In the genomic region with DNA sequence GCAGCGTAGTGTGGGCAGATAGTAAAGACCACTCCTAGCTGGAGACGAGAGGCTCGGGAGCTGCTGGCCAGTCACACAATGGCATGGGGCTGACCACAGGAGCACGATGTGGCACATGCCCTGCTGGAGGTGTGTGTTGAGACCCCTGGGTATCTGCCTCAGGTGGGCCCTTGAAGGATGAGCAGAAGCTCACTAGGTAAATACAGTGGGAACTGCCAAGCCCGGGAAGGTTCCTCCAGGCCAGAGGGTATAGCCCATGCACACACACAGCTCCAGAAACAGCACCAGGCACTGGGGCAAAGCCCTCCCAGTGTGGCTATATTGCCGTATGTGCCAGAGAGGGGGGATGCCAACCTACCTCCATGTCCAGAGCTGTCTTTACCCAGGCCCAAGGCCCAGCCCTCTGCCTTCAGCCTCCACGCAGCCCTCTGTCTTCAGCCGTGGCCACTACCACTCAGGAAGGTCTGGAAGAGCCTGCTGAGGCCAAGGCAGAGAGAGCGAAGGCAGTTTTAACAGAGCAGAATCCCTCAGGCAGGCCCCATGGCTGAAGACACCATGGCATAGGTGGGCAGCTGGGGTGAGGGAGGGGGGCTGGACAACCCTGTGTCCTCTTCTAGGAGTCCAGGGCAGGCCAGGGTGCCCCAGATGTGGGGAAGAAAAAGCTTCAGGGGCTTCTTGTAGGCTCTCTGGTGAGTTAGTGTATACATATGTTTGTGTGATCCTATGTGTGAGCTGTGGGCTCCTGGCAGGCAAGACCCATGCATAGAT, we compare ENCODE assay signal across 16 cellular contexts. TPM values are rescaled to one million over a fixed set of nuclear protein-coding genes. Genes with fewer than 3 reads are reported as not detected.
A peak's percentile ranks its signal among the peaks of the same experiment; 100 is the strongest.
DNase-seq lines count a peak whose midpoint lies in the region; ATAC-seq and TF ChIP-seq lines count a peak whose summit lies in the region.
"Had no signal": no experiment of that assay in that cellular context is flagged by ENCODE, and none has a peak within 500 bp of the region (broad histone marks: within the 10 kb centered on the region; RNA-seq: fewer than 3 reads in every experiment).

No MANE protein-coding gene starts in this region.

- 93 to 100% methylated on average over 1 to 4 of the region's 9 CpGs for WGBS in gastroesophageal sphincter (ENCODE audit: low coverage in 1 of 2), 2 donors

- H3K36me3 Mint-ChIP-seq in stimulated activated effector memory CD8-positive, alpha-beta T cell treated with anti-CD3 and anti-CD28 coated beads, Interleukin-12 subunit alpha, Interleukin-12 subunit beta, amount 100 ng/mL, for 72 hours, result peaks cover 27% of the 10 kb centered on the region
- H3K36me3 Mint-ChIP-seq: mesothelial cell of epicardium had no signal

- peak overlapping the region; percentile 90 for H3K27ac Mint-ChIP-seq in stimulated activated effector memory CD8-positive, alpha-beta T cell treated with anti-CD3 and anti-CD28 coated beads, Interleukin-12 subunit alpha, Interleukin-12 subunit beta, amount 100 ng/mL, for 72 hours
- H3K27ac Mint-ChIP-seq: mesothelial cell of epicardium had no signal

- H3K4me3 Mint-ChIP-seq in stimulated activated effector memory CD8-positive, alpha-beta T cell treated with anti-CD3 and anti-CD28 coated beads, Interleukin-12 subunit alpha, Interleukin-12 subunit beta, amount 100 ng/mL, for 72 hours, result peak overlapping the region; percentile 74
- H3K4me3 Mint-ChIP-seq: mesothelial cell of epicardium had no signal

- H3K27me3 ChIP-seq in Loucy (ENCODE audit: insufficient read depth, low read length, poor library complexity, severe bottlenecking), result no peaks in the 10 kb centered on the region
- H3K27me3 ChIP-seq in gastroesophageal sphincter, result no peaks in the 10 kb centered on the region
- H3K27me3 ChIP-seq: testis had no signal

- H3K27ac ChIP-seq in gastroesophageal sphincter, result peak overlapping the region in 3 of 4 donors; percentile 95 to 100 (median 100)

- H3K9ac ChIP-seq in Loucy (ENCODE audit: low read depth, low read length, poor library complexity, severe bottlenecking), result peak overlapping the region; percentile 61

- peaks cover 92% of the 10 kb centered on the region for H3K4me1 Mint-ChIP-seq in stimulated activated effector memory CD8-positive, alpha-beta T cell treated with anti-CD3 and anti-CD28 coated beads, Interleukin-12 subunit alpha, Interleukin-12 subunit beta, amount 100 ng/mL, for 72 hours

- H3K9me3 ChIP-seq in Loucy (ENCODE audit: insufficient read depth, low read depth, low read length) (no peaks in the 10 kb centered on the region), gastroesophageal sphincter (no peaks in the 10 kb centered on the region)
- H3K9me3 ChIP-seq: testis had no signal

- no peak for TF ChIP-seq EP300 in gastroesophageal sphincter (IDR thresholded peaks at IDR 0.05)

- no peaks in the 10 kb centered on the region for H3K9me2 ChIP-seq in Loucy (replicated peaks; ENCODE audit: low read depth, low read length)

- peaks cover 64% of the 10 kb centered on the region for H3K4me1 ChIP-seq in Loucy (ENCODE audit: insufficient read depth, low read length, poor library complexity, severe bottlenecking)
- peaks cover 10 to 82% (median 41%) of the 10 kb centered on the region in 3 donors for H3K4me1 ChIP-seq in gastroesophageal sphincter

- H3K36me3 ChIP-seq in Loucy (ENCODE audit: insufficient read depth, low read length), result no peaks in the 10 kb centered on the region
- H3K36me3 ChIP-seq in gastroesophageal sphincter, result no peaks in the 10 kb centered on the region

- ATAC-seq in gastroesophageal sphincter (no peak), HG02610 (IDR thresholded peaks at IDR 0.05; ENCODE audit: unreplicated experiment) (no peak)
- no peak for ATAC-seq in stimulated activated effector memory CD8-positive, alpha-beta T cell treated with anti-CD3 and anti-CD28 coated beads, Interleukin-12 subunit alpha, Interleukin-12 subunit beta, amount 100 ng/mL, for 72 hours

- no peaks in the 10 kb centered on the region for H3K79me2 ChIP-seq in Loucy (ENCODE audit: insufficient read depth, low read length)

- in situ Hi-C loops in ACHN (cut with HindIII; ENCODE audit: low pct_ligation_motif_present, low pct_unique_long_range_greater_than_20kb, low sequenced_read_pairs), result no loop called here

- no peaks in the 10 kb centered on the region for H3K9me3 Mint-ChIP-seq in stimulated activated effector memory CD8-positive, alpha-beta T cell treated with anti-CD3 and anti-CD28 coated beads, Interleukin-12 subunit alpha, Interleukin-12 subunit beta, amount 100 ng/mL, for 72 hours
- H3K9me3 Mint-ChIP-seq: mesothelial cell of epicardium had no signal

- H3K4me3 ChIP-seq in Loucy (ENCODE audit: low read length, poor library complexity, severe bottlenecking) (no peak overlapping the region), gastroesophageal sphincter (no peak overlapping the region)
- H3K4me3 ChIP-seq: K562, testis had no signal

- no peak overlapping the region for H3K4me2 ChIP-seq in Loucy (ENCODE audit: low read depth, low read length, poor library complexity, severe bottlenecking)

- H3F3A ChIP-seq in Loucy (ENCODE audit: low read depth), result peaks cover 6% of the 10 kb centered on the region; the same call in 1 of the 2 replicates

- no peak for TF ChIP-seq CTCF in Loucy (conservative IDR thresholded peaks at IDR 0.05; ENCODE audit: low read length)
- TF ChIP-seq CTCF in gastroesophageal sphincter (IDR thresholded peaks at IDR 0.05), result no peak

- H2AFZ ChIP-seq in Loucy (ENCODE audit: low read length), result no peak overlapping the region

- DNase-seq in activated CD4-positive, alpha-beta T cell treated with anti-CD3 and anti-CD28 coated beads for 48 hours, result peak; percentile 6
- no peak for DNase-seq in activated CD4-positive, alpha-beta T cell treated with anti-CD3 and anti-CD28 coated beads, Interleukin-2, amount 50 U/mL, for 48 hours
- DNase-seq in stimulated activated effector memory CD8-positive, alpha-beta T cell treated with anti-CD3 and anti-CD28 coated beads, Interleukin-12 subunit alpha, Interleukin-12 subunit beta, amount 100 ng/mL, for 72 hours (ENCODE audit: low spot score in 2 of 2), result no peak
- DNase-seq in HCEC 1CT, result no peak
- no peak for DNase-seq in ACHN
- DNase-seq: cerebellar nuclear complex, NCI-H146, retina, SIG-M5, testis had no signal

- H4K20me1 ChIP-seq in Loucy (ENCODE audit: insufficient read depth, low read length, poor library complexity, severe bottlenecking), result no peaks in the 10 kb centered on the region

- TF ChIP-seq POLR2A in gastroesophageal sphincter (IDR thresholded peaks at IDR 0.05), result no peak

RNA-seq across cellular contexts. Expression of a gene that starts 7.0 kb away (rescaled TPM):
- total RNA-seq in gastroesophageal sphincter, result 10 to 100 TPM; 40.0 to 98.5 (median 53.9) TPM

RNA-seq across cellular contexts. Expression of a gene that starts 24.4 kb away (rescaled TPM):
- not detected for total RNA-seq in gastroesophageal sphincter
- total RNA-seq: A673, K562 had no signal
